In genomic region chr6:41713650-41714291, GRCh38 we compare ENCODE assay signal across 8 cellular contexts. TPM values are rescaled to one million over a fixed set of nuclear protein-coding genes. Genes with fewer than 3 reads are reported as not detected.
DNase-seq lines count a peak whose midpoint lies in the region; ATAC-seq, FAIRE-seq and TF ChIP-seq lines count a peak whose summit lies in the region.

No MANE protein-coding gene starts in this region.

- H3K4me3 Mint-ChIP-seq in memory B cell: peak overlapping the region; percentile 47

- H3K36me3 Mint-ChIP-seq in memory B cell: peaks cover 18% of the 10 kb centered on the region

- peaks cover 66% of the 10 kb centered on the region for H3K4me1 Mint-ChIP-seq in memory B cell

- H3K9me3 Mint-ChIP-seq in memory B cell: no peaks in the 10 kb centered on the region

- H3K27ac Mint-ChIP-seq in memory B cell: peak overlapping the region; percentile 66

- peak; percentile 92 for FAIRE-seq in GM12892 (lab: Jason Lieb, UNC)

- TF ChIP-seq POLR2A in GM12892 (IDR thresholded peaks at IDR 0.05; ENCODE audit: low read depth, low read length): peak; percentile 50

- ATAC-seq in GM21786 (IDR thresholded peaks at IDR 0.05; ENCODE audit: unreplicated experiment) (peak; percentile 76), memory B cell (ENCODE audit: low read depth) (peak; percentile 32)

- CTCF ChIA-PET in RWPE1 (lab: Yijun Ruan, JAX): interaction anchor here (0.5 to 1.4 kb wide), 5 partner anchors 10 to 331 kb away, joined by 3 to 10 read pairs (median 5); partner anchors contain the start of gene TOMM6

- POLR2A ChIA-PET in RWPE1 (lab: Yijun Ruan, JAX; ENCODE audit: low non-redundant PET): interaction anchor here (1.1 kb wide), 1 partner anchor 20 kb away, joined by 5 read pairs; no protein-coding TSS in a partner anchor

- DNase-seq in GM12892 (ENCODE audit: insufficient read length): no peak
- DNase-seq in RWPE1 (ENCODE audit: low spot score): no peak
- DNase-seq in memory B cell (ENCODE audit: low spot score in 2 of 2): no peak
- no peak for DNase-seq in NCI-H446 (lab: John Stamatoyannopoulos, UW)
- DNase-seq in DMS79 (lab: John Stamatoyannopoulos, UW): no peak
- no peak for DNase-seq in NCI-H524 treated with DMSO at 0.1 percent for 48 hours (lab: John Stamatoyannopoulos, UW)
- DNase-seq in iPS-NIHi7 (ENCODE audit: extremely low spot score): no peak

- H3K27ac ChIP-seq in RWPE1: peak overlapping the region; percentile 100

- H3K27me3 Mint-ChIP-seq in memory B cell: no peaks in the 10 kb centered on the region

- no peak for TF ChIP-seq CTCF in RWPE1 (conservative IDR thresholded peaks at IDR 0.05; ENCODE audit: low read depth)

RNA-seq across cellular contexts. Expression of gene TFEB, which starts 21.6 kb away (rescaled TPM):
- 55.3 TPM for polyA plus RNA-seq in GM12892 (2012; ENCODE audit: missing spikeins)

RNA-seq across cellular contexts. Expression of gene PGC, which starts 33.4 kb away (rescaled TPM):
- not detected for polyA plus RNA-seq in GM12892 (2012; ENCODE audit: missing spikeins)
